1 cellular context compared by ENCODE assay signal in the genomic region with DNA sequence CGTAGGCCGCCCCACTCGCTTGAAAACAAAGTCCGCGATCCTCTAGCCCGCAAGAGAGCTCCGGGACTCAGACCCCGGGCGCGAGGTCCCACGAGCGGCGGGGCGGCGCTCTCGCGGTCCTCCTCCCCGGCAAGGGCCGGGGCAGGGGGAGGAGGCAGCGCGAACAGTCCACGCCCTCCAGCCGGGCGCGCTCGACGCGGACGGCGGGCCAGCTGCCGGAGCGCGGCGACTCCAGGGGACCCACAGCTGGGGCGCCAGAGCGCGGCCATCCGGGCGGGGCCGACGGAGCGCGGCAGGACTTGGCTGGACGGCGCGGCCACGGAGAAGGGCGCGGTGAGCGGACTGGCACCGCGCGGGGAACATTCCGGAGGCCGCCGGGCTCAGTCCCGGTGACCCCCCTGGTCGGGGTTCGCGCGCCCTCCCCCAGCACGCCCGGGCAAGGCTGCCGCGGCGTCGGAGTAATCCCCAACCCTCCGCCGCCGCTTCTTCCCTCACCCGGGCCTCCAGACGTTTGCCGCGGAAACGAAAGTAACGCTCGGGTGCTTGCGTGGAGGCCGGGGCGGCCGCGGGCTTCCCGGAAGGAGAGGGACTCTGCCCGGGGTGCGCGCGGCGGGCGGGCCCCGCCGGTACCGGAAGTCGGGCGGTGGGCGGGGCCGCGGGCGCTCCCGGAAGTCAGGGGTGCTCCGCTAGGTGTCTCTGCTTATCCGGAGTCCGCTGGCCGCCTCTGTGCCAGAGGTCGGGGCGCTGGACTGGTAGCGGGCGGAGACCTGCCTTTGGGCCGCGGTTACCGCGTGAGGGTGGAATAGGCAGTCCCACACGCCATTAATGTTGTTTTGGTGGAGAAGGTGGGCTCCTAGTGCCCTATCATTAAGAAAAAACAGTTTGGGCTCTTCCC.
TF ChIP-seq lines count a peak whose summit lies in the region.

TSS of gene RIPK1 (plus strand) at position 166 of the 895 bp plus-strand sequence. CDS start 8,330 bp downstream, outside the sequence.

TF ChIP-seq in HepG2, 621 proteins besides CTCF, POLR2A, EP300 and RAD21 (continued from another document and continues in another):
- TF ChIP-seq ZNF639 (CRISPR knock-in tag; conservative IDR thresholded peaks at IDR 0.05) (peak; percentile 98), ARNTL (CRISPR knock-in tag; IDR thresholded peaks at IDR 0.05) (no peak), EZH2 (conservative IDR thresholded peaks at IDR 0.05; ENCODE audit: low read depth, low read length) (no peak), DR1 (CRISPR knock-in tag; IDR thresholded peaks at IDR 0.05) (peak; percentile 79), AGO2 (optimal IDR thresholded peaks at IDR 0.05; ENCODE audit: low read depth, low read length) (peak; percentile 99), ZNF207 (IDR thresholded peaks at IDR 0.05; ENCODE audit: borderline replicate concordance) (no peak), YEATS4 (CRISPR knock-in tag; IDR thresholded peaks at IDR 0.05; ENCODE audit: borderline replicate concordance) (peak; percentile 99), ZFP82 (CRISPR knock-in tag; IDR thresholded peaks at IDR 0.05; ENCODE audit: borderline replicate concordance) (peak; percentile 91), ZNF124 (CRISPR knock-in tag; IDR thresholded peaks at IDR 0.05) (peak; percentile 30; the same call in 1 of the 2 replicates), MIER3 (CRISPR knock-in tag; IDR thresholded peaks at IDR 0.05; ENCODE audit: borderline replicate concordance) (peak; percentile 28), ZSCAN20 (CRISPR knock-in tag; IDR thresholded peaks at IDR 0.05; ENCODE audit: borderline replicate concordance) (peak; percentile 87; the same call in 1 of the 2 replicates), ZNF451 (CRISPR knock-in tag; IDR thresholded peaks at IDR 0.05) (peak; percentile 37; the same call in 1 of the 2 replicates), SKI (IDR thresholded peaks at IDR 0.05; ENCODE audit: partially characterized antibody) (peak; percentile 67), ZNF879 (CRISPR knock-in tag; IDR thresholded peaks at IDR 0.05) (no peak), ZNF770 (CRISPR knock-in tag; IDR thresholded peaks at IDR 0.05) (peak; percentile 89), MTA1 (CRISPR knock-in tag; IDR thresholded peaks at IDR 0.05; ENCODE audit: borderline replicate concordance) (no peak; the same call in 1 of the 2 replicates), JUND (CRISPR knock-in tag; IDR thresholded peaks at IDR 0.05) (no peak; the same call in 1 of the 2 replicates), BRCA1 (CRISPR knock-in tag; IDR thresholded peaks at IDR 0.05) (no peak), RELA (CRISPR knock-in tag; IDR thresholded peaks at IDR 0.05) (no peak), PHF21A (CRISPR knock-in tag; IDR thresholded peaks at IDR 0.05) (peak; percentile 90), SMAD1 (CRISPR knock-in tag; IDR thresholded peaks at IDR 0.05; ENCODE audit: borderline replicate concordance, low read depth) (no peak; the same call in 1 of the 2 replicates), ATAD3A (CRISPR knock-in tag; IDR thresholded peaks at IDR 0.05) (no peak), ELF1 (CRISPR knock-in tag; IDR thresholded peaks at IDR 0.05) (peak; percentile 90), TEF (CRISPR knock-in tag; IDR thresholded peaks at IDR 0.05) (0 out of 2 replicates have a peak, but pooled peaks have one; percentile 32), WIZ (CRISPR knock-in tag; IDR thresholded peaks at IDR 0.05) (peak; percentile 82), KLF9 (CRISPR knock-in tag; IDR thresholded peaks at IDR 0.05; ENCODE audit: low read depth) (no peak), ZNF775 (CRISPR knock-in tag; IDR thresholded peaks at IDR 0.05; ENCODE audit: borderline replicate concordance) (no peak), HMG20B (CRISPR knock-in tag; conservative IDR thresholded peaks at IDR 0.05) (0 out of 2 replicates have a peak, but pooled peaks have one; percentile 3), GATA4 (IDR thresholded peaks at IDR 0.05; ENCODE audit: borderline replicate concordance, low read depth) (peak; percentile 75; the same call in 1 of the 2 replicates), ZNF326 (CRISPR knock-in tag; IDR thresholded peaks at IDR 0.05; ENCODE audit: borderline replicate concordance) (no peak), REPIN1 (CRISPR knock-in tag; IDR thresholded peaks at IDR 0.05; ENCODE audit: borderline replicate concordance, low read depth) (peak; percentile 93; the same call in 1 of the 2 replicates), FOXA1 (IDR thresholded peaks at IDR 0.05) (no peak), FOXA1 (CRISPR knock-in tag; IDR thresholded peaks at IDR 0.05) (no peak), ZNF841 (CRISPR knock-in tag; IDR thresholded peaks at IDR 0.05; ENCODE audit: borderline replicate concordance) (0 out of 2 replicates have a peak, but pooled peaks have one; percentile 42), MYNN (CRISPR knock-in tag; IDR thresholded peaks at IDR 0.05; ENCODE audit: low read depth) (no peak; the same call in 1 of the 2 replicates), EEA1 (CRISPR knock-in tag; IDR thresholded peaks at IDR 0.05; ENCODE audit: borderline replicate concordance) (peak; percentile 57), ETV5 (CRISPR knock-in tag; IDR thresholded peaks at IDR 0.05; ENCODE audit: borderline replicate concordance) (peak; percentile 95), ZNF383 (CRISPR knock-in tag; IDR thresholded peaks at IDR 0.05; ENCODE audit: borderline replicate concordance) (no peak), ZNF543 (CRISPR knock-in tag; IDR thresholded peaks at IDR 0.05) (peak; percentile 37; the same call in 1 of the 2 replicates), ZNF557 (CRISPR knock-in tag; IDR thresholded peaks at IDR 0.05) (no peak), NR2F2 (IDR thresholded peaks at IDR 0.05; ENCODE audit: borderline replicate concordance, low read depth) (no peak; the same call in 1 of the 2 replicates), RFX5 (IDR thresholded peaks at IDR 0.05; ENCODE audit: low read depth, low read length) (no peak; the same call in 1 of the 2 replicates), ZNF883 (CRISPR knock-in tag; IDR thresholded peaks at IDR 0.05; ENCODE audit: not compliant biosample characterization) (peak; percentile 88), FOXO1 (CRISPR knock-in tag; IDR thresholded peaks at IDR 0.05) (no peak), KDM5A (IDR thresholded peaks at IDR 0.05; ENCODE audit: borderline replicate concordance, low read length) (peak; percentile 50; the same call in 1 of the 2 replicates), ZNF878 (CRISPR knock-in tag; IDR thresholded peaks at IDR 0.05) (peak; percentile 81; the same call in 1 of the 2 replicates), CBX1 (IDR thresholded peaks at IDR 0.05; ENCODE audit: low read depth) (no peak), ZFAT (CRISPR knock-in tag; conservative IDR thresholded peaks at IDR 0.05) (no peak), SIN3A (IDR thresholded peaks at IDR 0.05; ENCODE audit: borderline replicate concordance, low read depth, low read length) (peak; percentile 85; the same call in 1 of the 2 replicates), ZNF558 (CRISPR knock-in tag; IDR thresholded peaks at IDR 0.05; ENCODE audit: borderline replicate concordance) (peak; percentile 80), MED13 (CRISPR knock-in tag; IDR thresholded peaks at IDR 0.05) (peak; percentile 60; the same call in 1 of the 2 replicates)
- TF ChIP-seq, protein P1, sequence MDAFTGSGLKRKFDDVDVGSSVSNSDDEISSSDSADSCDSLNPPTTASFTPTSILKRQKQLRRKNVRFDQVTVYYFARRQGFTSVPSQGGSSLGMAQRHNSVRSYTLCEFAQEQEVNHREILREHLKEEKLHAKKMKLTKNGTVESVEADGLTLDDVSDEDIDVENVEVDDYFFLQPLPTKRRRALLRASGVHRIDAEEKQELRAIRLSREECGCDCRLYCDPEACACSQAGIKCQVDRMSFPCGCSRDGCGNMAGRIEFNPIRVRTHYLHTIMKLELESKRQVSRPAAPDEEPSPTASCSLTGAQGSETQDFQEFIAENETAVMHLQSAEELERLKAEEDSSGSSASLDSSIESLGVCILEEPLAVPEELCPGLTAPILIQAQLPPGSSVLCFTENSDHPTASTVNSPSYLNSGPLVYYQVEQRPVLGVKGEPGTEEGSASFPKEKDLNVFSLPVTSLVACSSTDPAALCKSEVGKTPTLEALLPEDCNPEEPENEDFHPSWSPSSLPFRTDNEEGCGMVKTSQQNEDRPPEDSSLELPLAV (CRISPR knock-in tag; conservative IDR thresholded peaks at IDR 0.05; ENCODE audit: low read depth): no peak
- TF ChIP-seq, protein P2, sequence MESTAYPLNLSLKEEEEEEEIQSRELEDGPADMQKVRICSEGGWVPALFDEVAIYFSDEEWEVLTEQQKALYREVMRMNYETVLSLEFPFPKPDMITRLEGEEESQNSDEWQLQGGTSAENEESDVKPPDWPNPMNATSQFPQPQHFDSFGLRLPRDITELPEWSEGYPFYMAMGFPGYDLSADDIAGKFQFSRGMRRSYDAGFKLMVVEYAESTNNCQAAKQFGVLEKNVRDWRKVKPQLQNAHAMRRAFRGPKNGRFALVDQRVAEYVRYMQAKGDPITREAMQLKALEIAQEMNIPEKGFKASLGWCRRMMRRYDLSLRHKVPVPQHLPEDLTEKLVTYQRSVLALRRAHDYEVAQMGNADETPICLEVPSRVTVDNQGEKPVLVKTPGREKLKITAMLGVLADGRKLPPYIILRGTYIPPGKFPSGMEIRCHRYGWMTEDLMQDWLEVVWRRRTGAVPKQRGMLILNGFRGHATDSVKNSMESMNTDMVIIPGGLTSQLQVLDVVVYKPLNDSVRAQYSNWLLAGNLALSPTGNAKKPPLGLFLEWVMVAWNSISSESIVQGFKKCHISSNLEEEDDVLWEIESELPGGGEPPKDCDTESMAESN (CRISPR knock-in tag; conservative IDR thresholded peaks at IDR 0.05): 0 out of 2 replicates have a peak, but pooled peaks have one; percentile 49
- TF ChIP-seq, protein P3, sequence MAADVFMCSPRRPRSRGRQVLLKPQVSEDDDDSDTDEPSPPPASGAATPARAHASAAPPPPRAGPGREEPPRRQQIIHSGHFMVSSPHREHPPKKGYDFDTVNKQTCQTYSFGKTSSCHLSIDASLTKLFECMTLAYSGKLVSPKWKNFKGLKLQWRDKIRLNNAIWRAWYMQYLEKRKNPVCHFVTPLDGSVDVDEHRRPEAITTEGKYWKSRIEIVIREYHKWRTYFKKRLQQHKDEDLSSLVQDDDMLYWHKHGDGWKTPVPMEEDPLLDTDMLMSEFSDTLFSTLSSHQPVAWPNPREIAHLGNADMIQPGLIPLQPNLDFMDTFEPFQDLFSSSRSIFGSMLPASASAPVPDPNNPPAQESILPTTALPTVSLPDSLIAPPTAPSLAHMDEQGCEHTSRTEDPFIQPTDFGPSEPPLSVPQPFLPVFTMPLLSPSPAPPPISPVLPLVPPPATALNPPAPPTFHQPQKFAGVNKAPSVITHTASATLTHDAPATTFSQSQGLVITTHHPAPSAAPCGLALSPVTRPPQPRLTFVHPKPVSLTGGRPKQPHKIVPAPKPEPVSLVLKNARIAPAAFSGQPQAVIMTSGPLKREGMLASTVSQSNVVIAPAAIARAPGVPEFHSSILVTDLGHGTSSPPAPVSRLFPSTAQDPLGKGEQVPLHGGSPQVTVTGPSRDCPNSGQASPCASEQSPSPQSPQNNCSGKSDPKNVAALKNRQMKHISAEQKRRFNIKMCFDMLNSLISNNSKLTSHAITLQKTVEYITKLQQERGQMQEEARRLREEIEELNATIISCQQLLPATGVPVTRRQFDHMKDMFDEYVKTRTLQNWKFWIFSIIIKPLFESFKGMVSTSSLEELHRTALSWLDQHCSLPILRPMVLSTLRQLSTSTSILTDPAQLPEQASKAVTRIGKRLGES (CRISPR knock-in tag; IDR thresholded peaks at IDR 0.05; ENCODE audit: borderline replicate concordance): 0 out of 2 replicates have a peak, but pooled peaks have one; percentile 10
